ENCODE assay signal across 1 cellular context in the genomic region with DNA sequence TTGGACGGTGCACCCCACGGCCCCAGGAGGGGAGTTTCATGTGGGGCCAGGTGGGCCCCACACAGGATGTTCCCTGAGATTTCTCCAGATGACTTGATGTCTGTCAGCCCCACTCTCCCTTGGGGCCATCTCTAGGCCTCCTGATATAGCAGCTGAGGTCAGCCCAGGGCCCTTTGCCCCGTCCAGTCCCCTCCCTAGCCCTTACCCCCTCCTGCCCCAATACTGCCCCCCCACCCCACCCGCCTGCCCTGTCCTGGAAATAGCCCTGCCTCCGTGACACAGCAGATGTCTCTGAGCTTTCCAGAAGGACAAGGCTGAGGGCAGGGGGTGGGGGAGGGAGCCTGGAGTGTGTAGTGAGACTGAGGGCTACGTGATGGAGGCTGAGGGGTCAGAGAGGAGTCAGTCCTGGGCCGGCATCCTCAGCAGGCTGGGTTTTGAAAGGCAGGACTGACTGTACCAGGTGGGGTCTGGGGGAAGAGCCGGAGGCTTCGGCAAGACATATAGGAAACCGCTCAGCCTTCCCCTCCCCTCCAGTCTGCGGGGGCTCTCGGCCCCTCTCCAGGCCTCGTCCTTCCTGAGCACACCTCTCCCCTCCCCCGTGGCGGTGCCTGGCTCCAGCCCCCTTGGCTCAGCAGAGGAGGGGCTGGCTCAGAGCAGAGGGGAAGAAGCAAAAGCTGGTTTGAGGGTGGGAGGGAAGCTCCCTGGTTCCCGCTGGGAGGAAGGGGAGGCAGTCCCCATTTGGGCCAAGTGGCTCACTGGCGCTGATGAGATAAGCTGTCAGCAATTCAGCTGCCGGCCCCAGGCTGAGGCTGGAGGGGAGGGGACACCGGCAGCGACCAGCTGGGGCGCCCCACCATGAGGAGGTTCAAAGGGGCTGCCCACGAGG.
TF ChIP-seq lines count a peak whose summit lies in the region.

No MANE protein-coding gene starts in this region.

TF ChIP-seq in GM23338, 12 proteins besides CTCF, POLR2A, EP300 and RAD21 (continued from another document):
- TF ChIP-seq ZNF462 (CRISPR knock-in tag; IDR thresholded peaks at IDR 0.05) (no peak), POLR2AphosphoS5 (IDR thresholded peaks at IDR 0.05; ENCODE audit: low read depth) (no peak), JUNB (IDR thresholded peaks at IDR 0.05; ENCODE audit: unreplicated experiment) (no peak), ZNF331 (CRISPR knock-in tag; IDR thresholded peaks at IDR 0.05; ENCODE audit: low read depth) (no peak), ETS1 (IDR thresholded peaks at IDR 0.05) (no peak), EZH2phosphoT487 (IDR thresholded peaks at IDR 0.05; ENCODE audit: unreplicated experiment) (no peak)
